Comparison of ENCODE assay signal across 1 cellular context in the genomic region with DNA sequence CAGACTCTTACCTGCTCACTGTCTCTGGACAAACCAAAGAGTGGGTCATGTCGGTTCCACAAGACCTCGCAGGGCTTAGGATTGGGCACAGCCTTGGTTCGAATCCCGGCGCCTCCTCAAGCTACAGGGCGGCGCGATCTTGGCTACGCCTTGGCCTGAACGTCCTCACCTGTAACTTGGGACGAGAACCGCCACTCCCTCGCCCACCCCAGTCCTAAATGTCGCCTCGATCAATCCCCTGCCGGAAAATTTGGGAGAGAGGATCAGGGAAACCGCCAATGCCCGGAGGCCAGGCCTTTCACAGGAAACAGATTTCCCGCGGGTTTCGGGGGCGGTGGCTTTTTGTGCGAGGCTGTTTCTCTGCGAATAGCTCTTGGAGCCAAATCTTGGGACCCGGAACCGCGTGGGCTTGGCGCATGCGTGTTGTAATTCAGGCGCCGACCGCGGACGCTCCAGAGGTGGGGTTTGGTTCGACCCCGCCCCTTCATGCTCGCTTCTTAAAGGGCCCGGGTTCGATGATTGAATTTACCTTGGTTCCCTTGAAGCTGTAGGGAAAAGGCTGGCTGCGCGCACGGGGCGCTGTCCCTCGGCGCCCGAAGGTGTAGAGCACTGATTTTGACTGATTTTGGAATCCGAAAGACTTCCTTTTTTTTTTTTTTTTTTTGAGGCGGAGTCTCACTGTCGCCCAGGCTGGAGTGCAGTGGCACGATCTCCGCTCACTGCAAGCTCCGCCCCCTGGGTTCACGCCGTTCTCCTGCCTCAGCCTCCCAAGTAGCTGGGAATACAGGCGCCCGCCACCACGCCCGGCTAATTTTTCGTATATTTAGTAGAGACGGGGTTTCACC.
TF ChIP-seq lines count a peak whose summit lies in the region.

Gene NR2C2AP, minus strand, starts transcription at position 403 of the 845 bp plus-strand sequence. Its CDS starts 354 bp downstream, at position 49.

TF ChIP-seq in K562, 482 proteins besides CTCF, POLR2A, EP300 and RAD21 (continued from another document and continues in another):
- 0 out of 2 replicates have a peak, but pooled peaks have one; percentile 38 for TF ChIP-seq MBD2 (IDR thresholded peaks at IDR 0.05; ENCODE audit: borderline replicate concordance, low read depth)
- 0 out of 2 replicates have a peak, but pooled peaks have one; percentile 21 for TF ChIP-seq CC2D1A (IDR thresholded peaks at IDR 0.05)
- TF ChIP-seq, protein P1, sequence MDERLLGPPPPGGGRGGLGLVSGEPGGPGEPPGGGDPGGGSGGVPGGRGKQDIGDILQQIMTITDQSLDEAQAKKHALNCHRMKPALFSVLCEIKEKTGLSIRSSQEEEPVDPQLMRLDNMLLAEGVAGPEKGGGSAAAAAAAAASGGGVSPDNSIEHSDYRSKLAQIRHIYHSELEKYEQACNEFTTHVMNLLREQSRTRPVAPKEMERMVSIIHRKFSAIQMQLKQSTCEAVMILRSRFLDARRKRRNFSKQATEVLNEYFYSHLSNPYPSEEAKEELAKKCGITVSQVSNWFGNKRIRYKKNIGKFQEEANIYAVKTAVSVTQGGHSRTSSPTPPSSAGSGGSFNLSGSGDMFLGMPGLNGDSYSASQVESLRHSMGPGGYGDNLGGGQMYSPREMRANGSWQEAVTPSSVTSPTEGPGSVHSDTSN (CRISPR knock-in tag; IDR thresholded peaks at IDR 0.05; ENCODE audit: low read depth), result no peak
- TF ChIP-seq, protein P1 (tag; conservative IDR thresholded peaks at IDR 0.05; ENCODE audit: low read depth), result no peak
- TF ChIP-seq ZFP91 (CRISPR knock-in tag; IDR thresholded peaks at IDR 0.05), result peak; percentile 96
- TF ChIP-seq, protein P2, sequence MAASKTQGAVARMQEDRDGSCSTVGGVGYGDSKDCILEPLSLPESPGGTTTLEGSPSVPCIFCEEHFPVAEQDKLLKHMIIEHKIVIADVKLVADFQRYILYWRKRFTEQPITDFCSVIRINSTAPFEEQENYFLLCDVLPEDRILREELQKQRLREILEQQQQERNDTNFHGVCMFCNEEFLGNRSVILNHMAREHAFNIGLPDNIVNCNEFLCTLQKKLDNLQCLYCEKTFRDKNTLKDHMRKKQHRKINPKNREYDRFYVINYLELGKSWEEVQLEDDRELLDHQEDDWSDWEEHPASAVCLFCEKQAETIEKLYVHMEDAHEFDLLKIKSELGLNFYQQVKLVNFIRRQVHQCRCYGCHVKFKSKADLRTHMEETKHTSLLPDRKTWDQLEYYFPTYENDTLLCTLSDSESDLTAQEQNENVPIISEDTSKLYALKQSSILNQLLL (CRISPR knock-in tag; IDR thresholded peaks at IDR 0.05; ENCODE audit: borderline replicate concordance), result no peak
- peak; percentile 69 for TF ChIP-seq HINFP (tag; conservative IDR thresholded peaks at IDR 0.05; ENCODE audit: low read depth)
- no peak for TF ChIP-seq CHD4 (IDR thresholded peaks at IDR 0.05; ENCODE audit: insufficient read depth, insufficient replicate concordance, low read depth, low read length, poor library complexity, severe bottlenecking)
- no peak; the same call in 1 of the 2 replicates for TF ChIP-seq GTF2E2 (tag; IDR thresholded peaks at IDR 0.05)
- TF ChIP-seq RBM14 (IDR thresholded peaks at IDR 0.05; ENCODE audit: borderline replicate concordance, insufficient read depth, low read depth, low read length), result no peak
- no peak for TF ChIP-seq SAFB2 (IDR thresholded peaks at IDR 0.05; ENCODE audit: borderline replicate concordance, low read depth, low read length, severe bottlenecking)
- peak; percentile 51 for TF ChIP-seq FIP1L1 (IDR thresholded peaks at IDR 0.05; ENCODE audit: low read depth, low read length, poor library complexity, severe bottlenecking)
- TF ChIP-seq TCF15 (CRISPR knock-in tag; IDR thresholded peaks at IDR 0.05), result no peak
- TF ChIP-seq, protein P3, sequence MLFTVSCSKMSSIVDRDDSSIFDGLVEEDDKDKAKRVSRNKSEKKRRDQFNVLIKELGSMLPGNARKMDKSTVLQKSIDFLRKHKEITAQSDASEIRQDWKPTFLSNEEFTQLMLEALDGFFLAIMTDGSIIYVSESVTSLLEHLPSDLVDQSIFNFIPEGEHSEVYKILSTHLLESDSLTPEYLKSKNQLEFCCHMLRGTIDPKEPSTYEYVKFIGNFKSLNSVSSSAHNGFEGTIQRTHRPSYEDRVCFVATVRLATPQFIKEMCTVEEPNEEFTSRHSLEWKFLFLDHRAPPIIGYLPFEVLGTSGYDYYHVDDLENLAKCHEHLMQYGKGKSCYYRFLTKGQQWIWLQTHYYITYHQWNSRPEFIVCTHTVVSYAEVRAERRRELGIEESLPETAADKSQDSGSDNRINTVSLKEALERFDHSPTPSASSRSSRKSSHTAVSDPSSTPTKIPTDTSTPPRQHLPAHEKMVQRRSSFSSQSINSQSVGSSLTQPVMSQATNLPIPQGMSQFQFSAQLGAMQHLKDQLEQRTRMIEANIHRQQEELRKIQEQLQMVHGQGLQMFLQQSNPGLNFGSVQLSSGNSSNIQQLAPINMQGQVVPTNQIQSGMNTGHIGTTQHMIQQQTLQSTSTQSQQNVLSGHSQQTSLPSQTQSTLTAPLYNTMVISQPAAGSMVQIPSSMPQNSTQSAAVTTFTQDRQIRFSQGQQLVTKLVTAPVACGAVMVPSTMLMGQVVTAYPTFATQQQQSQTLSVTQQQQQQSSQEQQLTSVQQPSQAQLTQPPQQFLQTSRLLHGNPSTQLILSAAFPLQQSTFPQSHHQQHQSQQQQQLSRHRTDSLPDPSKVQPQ (CRISPR knock-in tag; IDR thresholded peaks at IDR 0.05; ENCODE audit: borderline replicate concordance), result no peak
- TF ChIP-seq ETS1 (conservative IDR thresholded peaks at IDR 0.05; ENCODE audit: control insufficient read depth, low read depth, low read length), result peak; percentile 56; the same call in 1 of the 2 replicates
- no peak for TF ChIP-seq BRD4 (IDR thresholded peaks at IDR 0.05)
- TF ChIP-seq PHF21A (IDR thresholded peaks at IDR 0.05; ENCODE audit: borderline replicate concordance, low read depth), result peak; percentile 69; the same call in 1 of the 2 replicates
- no peak for TF ChIP-seq PTTG1 (tag; IDR thresholded peaks at IDR 0.05; ENCODE audit: low read depth)
- TF ChIP-seq ARID3A (IDR thresholded peaks at IDR 0.05; ENCODE audit: borderline replicate concordance, low read depth, low read length), result no peak
